ENCODE assay signal across 2 cellular contexts in the genomic region with DNA sequence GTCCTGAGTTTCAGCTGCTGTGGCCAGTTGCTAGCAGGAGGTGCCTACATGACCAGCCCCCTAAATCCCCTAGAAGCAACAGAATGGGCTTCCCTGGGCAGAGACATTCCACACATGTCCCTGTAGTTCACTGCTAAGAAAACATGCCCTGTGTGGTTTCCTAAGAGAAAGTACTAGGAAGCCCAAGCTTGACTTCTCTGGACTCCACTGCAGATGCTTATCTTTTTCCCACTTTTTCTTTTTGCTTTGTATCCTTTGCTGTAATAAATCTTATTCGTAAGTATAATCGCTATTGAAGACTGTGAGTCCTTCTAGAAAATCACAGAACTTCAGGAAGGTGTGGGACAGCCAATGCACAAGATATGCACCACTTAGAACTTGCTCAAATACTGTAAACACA.
TF ChIP-seq lines count a peak whose summit lies in the region.

No MANE protein-coding gene starts in this region.

TF ChIP-seq in IMR-90, 13 proteins besides CTCF, POLR2A, EP300 and RAD21:
- TF ChIP-seq MAFK (IDR thresholded peaks at IDR 0.05; ENCODE audit: low read depth, low read length) (no peak), SMC3 (IDR thresholded peaks at IDR 0.05; ENCODE audit: low read depth, low read length) (no peak), RFX5 (IDR thresholded peaks at IDR 0.05; ENCODE audit: low read depth, low read length) (no peak), MAZ (IDR thresholded peaks at IDR 0.05; ENCODE audit: borderline replicate concordance, low read depth, low read length) (no peak), NFE2L2 (IDR thresholded peaks at IDR 0.05; ENCODE audit: low read depth, low read length) (no peak), RCOR1 (IDR thresholded peaks at IDR 0.05; ENCODE audit: insufficient replicate concordance, low read length) (no peak), CEBPB (IDR thresholded peaks at IDR 0.05; ENCODE audit: low read depth, low read length) (no peak), FOS (IDR thresholded peaks at IDR 0.05; ENCODE audit: low read depth, low read length) (no peak), BHLHE40 (IDR thresholded peaks at IDR 0.05; ENCODE audit: low read depth, low read length) (no peak), CHD1 (IDR thresholded peaks at IDR 0.05; ENCODE audit: low read depth, low read length) (no peak), MXI1 (IDR thresholded peaks at IDR 0.05; ENCODE audit: borderline replicate concordance, low read depth, low read length) (no peak)
- TF ChIP-seq, protein P1, sequence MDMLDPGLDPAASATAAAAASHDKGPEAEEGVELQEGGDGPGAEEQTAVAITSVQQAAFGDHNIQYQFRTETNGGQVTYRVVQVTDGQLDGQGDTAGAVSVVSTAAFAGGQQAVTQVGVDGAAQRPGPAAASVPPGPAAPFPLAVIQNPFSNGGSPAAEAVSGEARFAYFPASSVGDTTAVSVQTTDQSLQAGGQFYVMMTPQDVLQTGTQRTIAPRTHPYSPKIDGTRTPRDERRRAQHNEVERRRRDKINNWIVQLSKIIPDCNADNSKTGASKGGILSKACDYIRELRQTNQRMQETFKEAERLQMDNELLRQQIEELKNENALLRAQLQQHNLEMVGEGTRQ (IDR thresholded peaks at IDR 0.05; ENCODE audit: low read depth, low read length), result no peak
- TF ChIP-seq, protein P2, sequence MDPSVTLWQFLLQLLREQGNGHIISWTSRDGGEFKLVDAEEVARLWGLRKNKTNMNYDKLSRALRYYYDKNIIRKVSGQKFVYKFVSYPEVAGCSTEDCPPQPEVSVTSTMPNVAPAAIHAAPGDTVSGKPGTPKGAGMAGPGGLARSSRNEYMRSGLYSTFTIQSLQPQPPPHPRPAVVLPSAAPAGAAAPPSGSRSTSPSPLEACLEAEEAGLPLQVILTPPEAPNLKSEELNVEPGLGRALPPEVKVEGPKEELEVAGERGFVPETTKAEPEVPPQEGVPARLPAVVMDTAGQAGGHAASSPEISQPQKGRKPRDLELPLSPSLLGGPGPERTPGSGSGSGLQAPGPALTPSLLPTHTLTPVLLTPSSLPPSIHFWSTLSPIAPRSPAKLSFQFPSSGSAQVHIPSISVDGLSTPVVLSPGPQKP (IDR thresholded peaks at IDR 0.05; ENCODE audit: borderline replicate concordance, low read depth, low read length), result no peak

TF ChIP-seq in SK-N-SH, 30 proteins besides CTCF, POLR2A, EP300 and RAD21:
- no peak for TF ChIP-seq NFIC (IDR thresholded peaks at IDR 0.05; ENCODE audit: borderline replicate concordance)
- TF ChIP-seq RCOR1 (IDR thresholded peaks at IDR 0.05; ENCODE audit: low read length), result no peak
- TF ChIP-seq FOXJ3 (CRISPR knock-in tag; IDR thresholded peaks at IDR 0.05), result no peak
- no peak for TF ChIP-seq GATA2 (CRISPR knock-in tag; IDR thresholded peaks at IDR 0.05)
- no peak for TF ChIP-seq TEAD4 (IDR thresholded peaks at IDR 0.05; ENCODE audit: borderline replicate concordance, insufficient read depth)
- TF ChIP-seq, protein P3, sequence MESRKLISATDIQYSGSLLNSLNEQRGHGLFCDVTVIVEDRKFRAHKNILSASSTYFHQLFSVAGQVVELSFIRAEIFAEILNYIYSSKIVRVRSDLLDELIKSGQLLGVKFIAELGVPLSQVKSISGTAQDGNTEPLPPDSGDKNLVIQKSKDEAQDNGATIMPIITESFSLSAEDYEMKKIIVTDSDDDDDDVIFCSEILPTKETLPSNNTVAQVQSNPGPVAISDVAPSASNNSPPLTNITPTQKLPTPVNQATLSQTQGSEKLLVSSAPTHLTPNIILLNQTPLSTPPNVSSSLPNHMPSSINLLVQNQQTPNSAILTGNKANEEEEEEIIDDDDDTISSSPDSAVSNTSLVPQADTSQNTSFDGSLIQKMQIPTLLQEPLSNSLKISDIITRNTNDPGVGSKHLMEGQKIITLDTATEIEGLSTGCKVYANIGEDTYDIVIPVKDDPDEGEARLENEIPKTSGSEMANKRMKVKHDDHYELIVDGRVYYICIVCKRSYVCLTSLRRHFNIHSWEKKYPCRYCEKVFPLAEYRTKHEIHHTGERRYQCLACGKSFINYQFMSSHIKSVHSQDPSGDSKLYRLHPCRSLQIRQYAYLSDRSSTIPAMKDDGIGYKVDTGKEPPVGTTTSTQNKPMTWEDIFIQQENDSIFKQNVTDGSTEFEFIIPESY (IDR thresholded peaks at IDR 0.05; ENCODE audit: borderline replicate concordance, low read depth), result no peak
- TF ChIP-seq MXI1 (IDR thresholded peaks at IDR 0.05; ENCODE audit: low read depth, low read length), result no peak
- no peak for TF ChIP-seq NRF1 (IDR thresholded peaks at IDR 0.05; ENCODE audit: low read depth, low read length)
- TF ChIP-seq, protein P4, sequence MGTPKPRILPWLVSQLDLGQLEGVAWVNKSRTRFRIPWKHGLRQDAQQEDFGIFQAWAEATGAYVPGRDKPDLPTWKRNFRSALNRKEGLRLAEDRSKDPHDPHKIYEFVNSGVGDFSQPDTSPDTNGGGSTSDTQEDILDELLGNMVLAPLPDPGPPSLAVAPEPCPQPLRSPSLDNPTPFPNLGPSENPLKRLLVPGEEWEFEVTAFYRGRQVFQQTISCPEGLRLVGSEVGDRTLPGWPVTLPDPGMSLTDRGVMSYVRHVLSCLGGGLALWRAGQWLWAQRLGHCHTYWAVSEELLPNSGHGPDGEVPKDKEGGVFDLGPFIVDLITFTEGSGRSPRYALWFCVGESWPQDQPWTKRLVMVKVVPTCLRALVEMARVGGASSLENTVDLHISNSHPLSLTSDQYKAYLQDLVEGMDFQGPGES (IDR thresholded peaks at IDR 0.05; ENCODE audit: low read depth, low read length), result no peak
- TF ChIP-seq GABPA (IDR thresholded peaks at IDR 0.05; ENCODE audit: low read depth), result no peak
- no peak for TF ChIP-seq RXRA (IDR thresholded peaks at IDR 0.05; ENCODE audit: borderline replicate concordance, low read depth)
